ENCODE assay signal across 8 cellular contexts in genomic region chr12:20646239-20646827, GRCh38. TPM values are rescaled to one million over a fixed set of nuclear protein-coding genes. Genes with fewer than 3 reads are reported as not detected.
DNase-seq lines count a peak whose midpoint lies in the region; ATAC-seq, FAIRE-seq and TF ChIP-seq lines count a peak whose summit lies in the region.

No MANE protein-coding gene starts in this region.

- intact Hi-C loops in right lobe of liver (cut with DNase I) = no loop called here

- H3K4me3 ChIP-seq in AG04449 (ENCODE audit: low read depth, low read length) (no peak overlapping the region), bronchial epithelial cell (ENCODE audit: low read depth, low read length) (no peak overlapping the region), right lobe of liver (no peak overlapping the region)

- CTCF ChIA-PET in AG04449 (lab: Yijun Ruan, JAX) = interaction anchor here (0.7 to 1.5 kb wide), 5 partner anchors 9 to 28 kb away, joined by 4 to 10 read pairs (median 6); no protein-coding TSS in a partner anchor

- H3K4me1 ChIP-seq in right lobe of liver = no peaks in the 10 kb centered on the region

- H3K27me3 ChIP-seq in bronchial epithelial cell (ENCODE audit: control insufficient read depth, insufficient read depth, low read length) (no peaks in the 10 kb centered on the region), right lobe of liver (no peaks in the 10 kb centered on the region)

- no peak for TF ChIP-seq POLR2A in right lobe of liver (IDR thresholded peaks at IDR 0.05)

- no peak overlapping the region for H3K27ac ChIP-seq in right lobe of liver

- ATAC-seq in GM19035 (IDR thresholded peaks at IDR 0.05; ENCODE audit: unreplicated experiment) (peak; percentile 61), right lobe of liver (peak; percentile 84 to 89 (median 87)), HG02642 (IDR thresholded peaks at IDR 0.05; ENCODE audit: poor library complexity, unreplicated experiment) (no peak), GM21723 (IDR thresholded peaks at IDR 0.05; ENCODE audit: unreplicated experiment) (no peak)

- 52% methylated on average over 3 of the region's 3 CpGs for WGBS in right lobe of liver (ENCODE audit: insufficient coverage, low coverage, low lambda C conversion rate, missing lambda C conversion rate)

- POLR2A ChIA-PET in AG04449 (lab: Yijun Ruan, JAX) = no interaction called here

- TF ChIP-seq CTCF in AG04449 (IDR thresholded peaks at IDR 0.05; ENCODE audit: insufficient read depth, low read length, missing control alignments) (peak; percentile 50), bronchial epithelial cell (IDR thresholded peaks at IDR 0.05; ENCODE audit: insufficient read depth, low read length, severe bottlenecking) (peak; percentile 43), right lobe of liver (IDR thresholded peaks at IDR 0.05) (peak; percentile 47 to 70 (median 58))

- no peak for FAIRE-seq in bronchial epithelial cell (lab: Jason Lieb, UNC)

- H3K9me3 ChIP-seq in right lobe of liver = no peaks in the 10 kb centered on the region

- DNase-seq in AG04449 (ENCODE audit: low read depth, low spot score) (no peak), NCI-H2196 (lab: John Stamatoyannopoulos, UW; ENCODE audit: unreplicated experiment) (peak; percentile 69), bronchial epithelial cell (ENCODE audit: low read depth) (peak; percentile 43), right lobe of liver (no peak), NCI-H1436 treated with DMSO at 0.1 percent for 48 hours (lab: John Stamatoyannopoulos, UW) (no peak)

- no peaks in the 10 kb centered on the region for H3K36me3 ChIP-seq in bronchial epithelial cell (ENCODE audit: control insufficient read depth, insufficient read depth, low read length)
- H3K36me3 ChIP-seq in right lobe of liver = no peaks in the 10 kb centered on the region

RNA-seq across cellular contexts. Expression of gene SLCO1C1, which starts 48.8 kb away (rescaled TPM):
- not detected in 2 replicates for total RNA-seq in bronchial epithelial cell
- total RNA-seq in right lobe of liver = not detected

Comparison
In these comparisons a context has a peak if more than half of its experiments do, and no peak if none do; other contexts are left out.
1. DNase-seq: peak in NCI-H2196 (single experiment) and bronchial epithelial cell (single experiment); none in AG04449 (single experiment), right lobe of liver (0 of 3) and NCI-H1436 treated with DMSO at 0.1 percent for 48 hours (single experiment).
2. ATAC-seq: peak in GM19035 (single experiment) and right lobe of liver (4 of 4); none in HG02642 (single experiment) and GM21723 (single experiment).
3. Peak in every context shown above with its lines, with median percentiles within 50 percentile points of each other: CTCF ChIP-seq.